Comparison of ENCODE assay signal across 17 cellular contexts in the genomic region with DNA sequence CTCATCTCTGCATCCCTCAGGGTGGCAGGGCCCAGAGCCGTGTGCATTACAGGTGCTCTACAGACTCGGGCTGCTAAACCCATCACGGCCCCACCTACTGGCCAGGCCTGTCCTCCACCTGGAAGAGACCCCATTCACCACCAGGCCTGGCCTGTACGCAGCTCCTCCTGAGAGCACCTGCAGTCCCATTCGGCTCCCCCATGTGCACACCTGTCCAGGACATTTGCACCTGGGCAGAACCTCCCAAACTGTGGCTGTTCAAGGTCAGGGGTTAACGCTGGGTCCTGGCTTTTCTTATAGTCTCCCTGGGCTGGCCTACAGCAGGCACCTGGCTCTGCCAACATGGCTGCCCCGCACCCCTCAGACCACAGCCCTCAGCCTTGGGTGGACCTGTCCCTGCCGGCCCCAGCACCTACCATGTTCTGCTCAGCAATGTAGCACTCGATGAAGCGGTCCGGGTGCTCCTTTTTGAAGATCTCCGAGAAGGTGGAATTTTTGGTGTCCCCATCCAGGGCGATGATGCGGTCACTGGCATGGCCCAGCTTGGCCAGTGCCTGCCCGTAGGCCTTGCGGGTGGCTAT. TPM values are rescaled to one million over a fixed set of nuclear protein-coding genes. Genes with fewer than 3 reads are reported as not detected.
A peak's percentile ranks its signal among the peaks of the same experiment; 100 is the strongest.
DNase-seq lines count a peak whose midpoint lies in the region; ATAC-seq and TF ChIP-seq lines count a peak whose summit lies in the region.
"Had no signal": no experiment of that assay in that cellular context is flagged by ENCODE, and none has a peak within 500 bp of the region (broad histone marks: within the 10 kb centered on the region; RNA-seq: fewer than 3 reads in every experiment).

No MANE protein-coding gene starts in this region.

- no peaks in the 10 kb centered on the region for H3K4me1 ChIP-seq in HEK293 (ENCODE audit: control insufficient read depth, insufficient read depth, low read length)
- peaks cover 11 to 15% of the 10 kb centered on the region in 2 experiments for H3K4me1 ChIP-seq in neutrophil (ENCODE audit: control insufficient read depth in 1 of 2, insufficient read depth in 1 of 2, low read depth in 1 of 2, low read length in 1 of 2)

- DNase-seq in activated CD8-positive, alpha-beta T cell treated with anti-CD3 and anti-CD28 coated beads, Interleukin-2, amount 10 ng/mL, durations not matched to agents 7 days and 5 days, result no peak
- DNase-seq in activated CD8-positive, alpha-beta T cell treated with anti-CD3 and anti-CD28 coated beads for 36 hours, result no peak
- no peak for DNase-seq in astrocyte of the spinal cord (ENCODE audit: low read depth, low spot score)
- no peak for DNase-seq in DMS114 treated with DMSO at 0.1 percent for 48 hours (lab: John Stamatoyannopoulos, UW; ENCODE audit: unreplicated experiment)
- no peak for DNase-seq in GF-D8 (lab: John Stamatoyannopoulos, UW)
- DNase-seq: ACHN; activated CD4-positive, CD25-positive, alpha-beta regulatory T cell; effector CD8-positive, alpha-beta T cell; IMR-90; natural killer cell; NCI-H1436 treated with DMSO at 0.1 percent for 48 hours; NCI-H446 treated with DMSO at 0.1 percent for 48 hours had no signal

- H3K36me3 Mint-ChIP-seq in activated CD8-positive, alpha-beta T cell treated with anti-CD3 and anti-CD28 coated beads, Interleukin-2, amount 10 ng/mL, durations not matched to agents 7 days and 5 days (ENCODE audit: low read depth), result peaks cover 66% of the 10 kb centered on the region
- peaks cover 49% of the 10 kb centered on the region for H3K36me3 Mint-ChIP-seq in activated CD8-positive, alpha-beta T cell treated with anti-CD3 and anti-CD28 coated beads for 36 hours (ENCODE audit: low read depth)
- H3K36me3 Mint-ChIP-seq: activated naive CD4-positive, alpha-beta T cell treated with anti-CD3 and anti-CD28 coated beads, Interleukin-2, amount 50 U/mL, for 72 hours had no signal

- H3K4me1 Mint-ChIP-seq in activated CD8-positive, alpha-beta T cell treated with anti-CD3 and anti-CD28 coated beads, Interleukin-2, amount 10 ng/mL, durations not matched to agents 7 days and 5 days (ENCODE audit: low read depth), result peaks cover 17% of the 10 kb centered on the region
- H3K4me1 Mint-ChIP-seq in activated CD8-positive, alpha-beta T cell treated with anti-CD3 and anti-CD28 coated beads for 36 hours (ENCODE audit: low read depth), result peaks cover under 1% of the 10 kb centered on the region

- H3K4me3 ChIP-seq in HEK293 (ENCODE audit: low read depth, low read length) (no peak overlapping the region), astrocyte of the spinal cord (ENCODE audit: low read depth, low read length) (no peak overlapping the region), neutrophil (ENCODE audit: low read depth in 1 of 2, low read length in 1 of 2) (no peak overlapping the region)

- ATAC-seq in activated CD8-positive, alpha-beta T cell treated with anti-CD3 and anti-CD28 coated beads, Interleukin-2, amount 10 ng/mL, durations not matched to agents 7 days and 5 days, result peak; percentile 33
- ATAC-seq in activated CD8-positive, alpha-beta T cell treated with anti-CD3 and anti-CD28 coated beads for 36 hours, result no peak
- no peak for ATAC-seq in HG03175 (IDR thresholded peaks at IDR 0.05; ENCODE audit: unreplicated experiment)
- ATAC-seq: activated naive CD4-positive, alpha-beta T cell treated with anti-CD3 and anti-CD28 coated beads, Interleukin-2, amount 50 U/mL, for 72 hours; natural killer cell; Panc1 had no signal

- CTCF ChIA-PET in activated CD8-positive, alpha-beta T cell treated with anti-CD3 and anti-CD28 coated beads, Interleukin-2, amount 10 ng/mL, durations not matched to agents 7 days and 5 days (lab: Charles Lee), result no interaction called here
- CTCF ChIA-PET in activated CD8-positive, alpha-beta T cell treated with anti-CD3 and anti-CD28 coated beads for 36 hours (lab: Charles Lee), result no interaction called here
- CTCF ChIA-PET in HEK293 (lab: Yijun Ruan, JAX), result interaction anchor here (1.7 kb wide), 1 partner anchor 10 kb away, joined by 3 read pairs; no protein-coding TSS in a partner anchor

- in situ Hi-C loops in astrocyte of the spinal cord (cut with HindIII; ENCODE audit: low sequenced_read_pairs), result loop anchor here (10.0 kb wide), 1 partner anchor 115 kb away; a partner anchor contains a TSS

- intact Hi-C loops in activated CD8-positive, alpha-beta T cell treated with anti-CD3 and anti-CD28 coated beads for 36 hours (cut with micrococcal nuclease), result no loop called here

- H3K27ac Mint-ChIP-seq in activated CD8-positive, alpha-beta T cell treated with anti-CD3 and anti-CD28 coated beads, Interleukin-2, amount 10 ng/mL, durations not matched to agents 7 days and 5 days, result no peak overlapping the region
- no peak overlapping the region for H3K27ac Mint-ChIP-seq in activated CD8-positive, alpha-beta T cell treated with anti-CD3 and anti-CD28 coated beads for 36 hours
- H3K27ac Mint-ChIP-seq: natural killer cell had no signal

- H3K27me3 ChIP-seq in neutrophil, result no peaks in the 10 kb centered on the region

- H3K9me3 ChIP-seq in HEK293 (ENCODE audit: control insufficient read depth, insufficient read depth, low read depth, low read length) (no peaks in the 10 kb centered on the region), neutrophil (peaks cover 16% of the 10 kb centered on the region)

- POLR2A ChIA-PET in activated CD8-positive, alpha-beta T cell treated with anti-CD3 and anti-CD28 coated beads, Interleukin-2, amount 10 ng/mL, durations not matched to agents 7 days and 5 days (lab: Charles Lee), result no interaction called here
- POLR2A ChIA-PET in activated CD8-positive, alpha-beta T cell treated with anti-CD3 and anti-CD28 coated beads for 36 hours (lab: Charles Lee), result no interaction called here
- POLR2A ChIA-PET in HEK293 (lab: Yijun Ruan, JAX), result no interaction called here

- H3K27me3 Mint-ChIP-seq in activated CD8-positive, alpha-beta T cell treated with anti-CD3 and anti-CD28 coated beads, Interleukin-2, amount 10 ng/mL, durations not matched to agents 7 days and 5 days (ENCODE audit: low read depth), result no peaks in the 10 kb centered on the region
- no peaks in the 10 kb centered on the region for H3K27me3 Mint-ChIP-seq in activated CD8-positive, alpha-beta T cell treated with anti-CD3 and anti-CD28 coated beads for 36 hours

- H3K27ac ChIP-seq in HEK293 (ENCODE audit: extremely low read depth, low read depth, low read length) (no peak overlapping the region), neutrophil (peak overlapping the region; percentile 97)

- H3K9me3 Mint-ChIP-seq in activated CD8-positive, alpha-beta T cell treated with anti-CD3 and anti-CD28 coated beads, Interleukin-2, amount 10 ng/mL, durations not matched to agents 7 days and 5 days (ENCODE audit: insufficient read depth), result no peaks in the 10 kb centered on the region
- no peaks in the 10 kb centered on the region for H3K9me3 Mint-ChIP-seq in activated CD8-positive, alpha-beta T cell treated with anti-CD3 and anti-CD28 coated beads for 36 hours
- H3K9me3 Mint-ChIP-seq: activated naive CD4-positive, alpha-beta T cell treated with anti-CD3 and anti-CD28 coated beads, Interleukin-2, amount 50 U/mL, for 72 hours; natural killer cell had no signal

- H3K4me3 Mint-ChIP-seq in activated CD8-positive, alpha-beta T cell treated with anti-CD3 and anti-CD28 coated beads, Interleukin-2, amount 10 ng/mL, durations not matched to agents 7 days and 5 days, result no peak overlapping the region
- H3K4me3 Mint-ChIP-seq in activated CD8-positive, alpha-beta T cell treated with anti-CD3 and anti-CD28 coated beads for 36 hours, result no peak overlapping the region
- H3K4me3 Mint-ChIP-seq: natural killer cell had no signal

- H3K36me3 ChIP-seq in HEK293 (ENCODE audit: control insufficient read depth in 2 of 2, insufficient read depth in 1 of 2, low read length in 2 of 2) (peaks cover 0 to 98% of the 10 kb centered on the region in 2 experiments; a peak in 2 of 3 replicates), neutrophil (peaks cover 100% of the 10 kb centered on the region)

- no peak for TF ChIP-seq CTCF in activated CD8-positive, alpha-beta T cell treated with anti-CD3 and anti-CD28 coated beads for 36 hours (IDR thresholded peaks at IDR 0.05)
- 0 out of 2 replicates have a peak, but pooled peaks have one; percentile 30 for TF ChIP-seq CTCF in HEK293 (tag by site-specific recombination; IDR thresholded peaks at IDR 0.05)
- TF ChIP-seq CTCF in astrocyte of the spinal cord (IDR thresholded peaks at IDR 0.05; ENCODE audit: low read depth, low read length), result peak; percentile 24
- no peak for TF ChIP-seq CTCF in neutrophil (IDR thresholded peaks at IDR 0.05)

TF ChIP-seq in HEK293, 187 proteins besides CTCF, POLR2A, EP300 and RAD21 (continues in another document):
- TF ChIP-seq, protein P1, sequence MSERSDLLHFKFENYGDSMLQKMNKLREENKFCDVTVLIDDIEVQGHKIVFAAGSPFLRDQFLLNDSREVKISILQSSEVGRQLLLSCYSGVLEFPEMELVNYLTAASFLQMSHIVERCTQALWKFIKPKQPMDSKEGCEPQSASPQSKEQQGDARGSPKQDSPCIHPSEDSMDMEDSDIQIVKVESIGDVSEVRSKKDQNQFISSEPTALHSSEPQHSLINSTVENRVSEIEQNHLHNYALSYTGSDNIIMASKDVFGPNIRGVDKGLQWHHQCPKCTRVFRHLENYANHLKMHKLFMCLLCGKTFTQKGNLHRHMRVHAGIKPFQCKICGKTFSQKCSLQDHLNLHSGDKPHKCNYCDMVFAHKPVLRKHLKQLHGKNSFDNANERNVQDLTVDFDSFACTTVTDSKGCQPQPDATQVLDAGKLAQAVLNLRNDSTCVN (tag by site-specific recombination; optimal IDR thresholded peaks at IDR 0.05), result no peak
- no peak for TF ChIP-seq ZFHX2 (tag by site-specific recombination; conservative IDR thresholded peaks at IDR 0.05)
- TF ChIP-seq, protein P2, sequence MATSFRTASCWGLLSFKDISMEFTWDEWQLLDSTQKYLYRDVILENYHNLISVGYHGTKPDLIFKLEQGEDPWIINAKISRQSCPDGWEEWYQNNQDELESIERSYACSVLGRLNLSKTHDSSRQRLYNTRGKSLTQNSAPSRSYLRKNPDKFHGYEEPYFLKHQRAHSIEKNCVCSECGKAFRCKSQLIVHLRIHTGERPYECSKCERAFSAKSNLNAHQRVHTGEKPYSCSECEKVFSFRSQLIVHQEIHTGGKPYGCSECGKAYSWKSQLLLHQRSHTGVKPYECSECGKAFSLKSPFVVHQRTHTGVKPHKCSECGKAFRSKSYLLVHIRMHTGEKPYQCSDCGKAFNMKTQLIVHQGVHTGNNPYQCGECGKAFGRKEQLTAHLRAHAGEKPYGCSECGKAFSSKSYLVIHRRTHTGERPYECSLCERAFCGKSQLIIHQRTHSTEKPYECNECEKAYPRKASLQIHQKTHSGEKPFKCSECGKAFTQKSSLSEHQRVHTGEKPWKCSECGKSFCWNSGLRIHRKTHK (tag by site-specific recombination; IDR thresholded peaks at IDR 0.05), result no peak

RNA-seq across cellular contexts. Expression of a gene that starts 25.7 kb away (rescaled TPM):
- 100 to 1,000 TPM; 315 to 323 TPM for total RNA-seq in activated CD8-positive, alpha-beta T cell treated with anti-CD3 and anti-CD28 coated beads, Interleukin-2, amount 10 ng/mL, durations not matched to agents 7 days and 5 days
- 100 to 1,000 TPM; 397 to 417 TPM for total RNA-seq in activated CD8-positive, alpha-beta T cell treated with anti-CD3 and anti-CD28 coated beads for 36 hours

Comparison
In these comparisons a context has a peak if more than half of its experiments do, and no peak if none do; other contexts are left out.
1. CTCF ChIP-seq: peak in HEK293 (single experiment) and astrocyte of the spinal cord (single experiment); none in activated CD8-positive, alpha-beta T cell treated with anti-CD3 and anti-CD28 coated beads for 36 hours (single experiment) and neutrophil (single experiment).